In the genomic region with DNA sequence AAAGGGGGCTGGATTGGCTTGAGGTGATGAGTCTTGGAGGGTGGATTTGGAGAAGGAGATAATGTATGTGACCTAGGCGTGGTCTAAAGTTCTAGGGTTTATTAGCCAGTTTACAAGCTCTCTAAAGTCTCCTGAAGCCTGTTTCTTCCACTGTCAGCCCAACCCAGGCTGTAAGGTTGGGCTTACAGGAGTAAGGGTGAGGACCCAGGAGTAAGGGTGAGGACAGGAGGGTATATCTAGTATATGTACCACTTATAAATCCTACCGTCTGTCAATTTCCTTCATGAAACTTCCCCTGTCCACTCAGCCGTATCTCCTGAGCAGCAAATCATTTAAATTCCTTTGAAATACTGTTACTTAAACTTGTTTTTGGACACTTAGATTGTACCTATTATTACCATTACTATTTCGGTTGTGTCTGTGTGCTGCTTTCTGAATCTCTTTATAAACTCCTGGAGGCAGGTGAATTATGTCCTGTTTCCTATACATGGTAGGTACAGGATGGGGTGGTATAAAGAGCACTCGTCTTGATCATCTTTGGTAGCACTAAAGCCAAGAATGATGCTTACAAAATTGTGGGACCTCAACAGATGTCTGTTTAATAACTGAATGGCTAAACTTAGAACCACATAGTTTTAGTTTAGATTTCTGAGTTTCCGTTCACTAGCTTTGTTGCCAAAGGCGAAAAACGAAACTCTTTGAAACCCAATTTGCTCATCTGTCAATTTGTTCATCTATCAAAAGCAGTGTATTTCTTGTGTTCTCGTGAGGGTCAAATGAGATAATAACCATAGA, we compare ENCODE assay signal across 16 cellular contexts.
DNase-seq lines count a peak whose midpoint lies in the region; ATAC-seq and TF ChIP-seq lines count a peak whose summit lies in the region.
"Had no signal": no experiment of that assay in that cellular context is flagged by ENCODE, and none has a peak within 500 bp of the region (broad histone marks: within the 10 kb centered on the region; RNA-seq: fewer than 3 reads in every experiment).

No MANE protein-coding gene starts in this region.

- H3K23ac ChIP-seq in neuronal stem cell (ENCODE audit: low read depth, low read length, poor library complexity), result no peak overlapping the region

- DNase-seq in Calu3, result no peak
- no peak for DNase-seq in neuronal stem cell (ENCODE audit: low spot score)
- DNase-seq in right atrium auricular region (ENCODE audit: low spot score), result no peak
- no peak for DNase-seq in NCI-H1417 (lab: John Stamatoyannopoulos, UW)
- DNase-seq: activated naive CD4-positive, alpha-beta T cell treated with anti-CD3 and anti-CD28 coated beads, Interleukin-2, amount 50 U/mL, for 16 hours; COR-L47; HCEC 1CT; NCI-H1694 treated with DMSO at 0.1 percent for 48 hours; nucleus accumbens had no signal

- no peaks in the 10 kb centered on the region for H3K36me3 ChIP-seq in neuronal stem cell (replicated peaks in 1 of 2; ENCODE audit: control insufficient read depth in 2 of 2, insufficient read depth in 2 of 2, low read length in 2 of 2)
- no peaks in the 10 kb centered on the region for H3K36me3 ChIP-seq in right atrium auricular region
- H3K36me3 ChIP-seq: SJSA1 had no signal

- peak; percentile 72 for ATAC-seq in GM19025 (IDR thresholded peaks at IDR 0.05; ENCODE audit: low read depth, unreplicated experiment)
- peak; percentile 60 for ATAC-seq in GM21717 (IDR thresholded peaks at IDR 0.05; ENCODE audit: unreplicated experiment)
- peak; percentile 68 for ATAC-seq in HG03103 (IDR thresholded peaks at IDR 0.05; ENCODE audit: low read depth, unreplicated experiment)
- ATAC-seq: esophagus mucosa had no signal

- no peak overlapping the region for H2BK120ac ChIP-seq in neuronal stem cell (ENCODE audit: low read depth, low read length)

- no peak overlapping the region for H3K27ac ChIP-seq in neuronal stem cell (replicated peaks; ENCODE audit: low read length)
- H3K27ac ChIP-seq in right atrium auricular region, result no peak overlapping the region
- H3K27ac ChIP-seq: SJSA1 had no signal

- H3K27me3 ChIP-seq in neuronal stem cell (ENCODE audit: control insufficient read depth in 3 of 3, insufficient read depth in 3 of 3, low read depth in 1 of 3, low read length in 3 of 3) (no peaks in the 10 kb centered on the region), right atrium auricular region (no peaks in the 10 kb centered on the region)
- H3K27me3 ChIP-seq: SJSA1 had no signal

- no peak overlapping the region for H3K4me3 ChIP-seq in neuronal stem cell (ENCODE audit: low read length in 2 of 2)
- H3K4me3 ChIP-seq in right atrium auricular region, result no peak overlapping the region
- H3K4me3 ChIP-seq: lung, SJSA1 had no signal

- H3K4me1 Mint-ChIP-seq in Calu3 (ENCODE audit: low read depth, unreplicated experiment), result no peaks in the 10 kb centered on the region
- H3K4me1 Mint-ChIP-seq: central memory CD8-positive, alpha-beta T cell had no signal

- no peak overlapping the region for H3K9ac ChIP-seq in neuronal stem cell (ENCODE audit: low read depth, low read length, poor library complexity)

- no peak overlapping the region for H2AK5ac ChIP-seq in neuronal stem cell (ENCODE audit: low read depth, low read length)

- no peak overlapping the region for H3K4ac ChIP-seq in neuronal stem cell (ENCODE audit: low read length)

- H3K14ac ChIP-seq in neuronal stem cell (ENCODE audit: low read length), result no peak overlapping the region

- whole genome bisulfite sequencing in neuronal stem cell (ENCODE audit: extremely low coverage in 2 of 2, insufficient read length in 2 of 2, insufficient replicate concordance in 1 of 2), 2 donors, result no CpG with 5 or more reads among the region's 9 CpGs

- no peak overlapping the region for H3K4me2 ChIP-seq in neuronal stem cell (ENCODE audit: insufficient read depth, low read length, poor library complexity, severe bottlenecking)

- H2AFZ ChIP-seq in neuronal stem cell (ENCODE audit: low read length), result no peak overlapping the region

- intact Hi-C loops in Calu3 (cut with micrococcal nuclease; ENCODE audit: unreplicated experiment), result no loop called here

- H2BK12ac ChIP-seq in neuronal stem cell (ENCODE audit: low read length), result no peak overlapping the region

- no peak overlapping the region for H2BK5ac ChIP-seq in neuronal stem cell (ENCODE audit: low read length)

- no peaks in the 10 kb centered on the region for H3K4me1 ChIP-seq in neuronal stem cell (ENCODE audit: control insufficient read depth in 2 of 2, insufficient read depth in 1 of 2, low read depth in 1 of 2, low read length in 2 of 2)
- no peaks in the 10 kb centered on the region for H3K4me1 ChIP-seq in right atrium auricular region
- H3K4me1 ChIP-seq: SJSA1 had no signal

- no peak overlapping the region for H4K91ac ChIP-seq in neuronal stem cell (ENCODE audit: low read depth, low read length, poor library complexity)

- peaks cover 3 to 30% of the 10 kb centered on the region in 2 donors for H3K9me3 ChIP-seq in neuronal stem cell (replicated peaks in 1 of 2; ENCODE audit: control insufficient read depth in 2 of 2, insufficient read depth in 1 of 2, low read depth in 1 of 2, low read length in 2 of 2)
- peaks cover 0 to 30% of the 10 kb centered on the region in 2 donors for H3K9me3 ChIP-seq in right atrium auricular region
- H3K9me3 ChIP-seq: SJSA1 had no signal

- TF ChIP-seq CTCF in Calu3 (IDR thresholded peaks at IDR 0.05; ENCODE audit: unreplicated experiment), result no peak
- no peak for TF ChIP-seq CTCF in right atrium auricular region (IDR thresholded peaks at IDR 0.05)

- H2BK15ac ChIP-seq in neuronal stem cell (ENCODE audit: low read length), result no peak overlapping the region

- CTCF ChIA-PET in Calu3 (lab: Charles Lee), result no interaction called here

- no peak overlapping the region for H3K27ac Mint-ChIP-seq in Calu3 (ENCODE audit: unreplicated experiment)

- no TSS peak for BruUV-seq in Calu3 (replicated peaks; lab: Mats Ljungman, UMichigan)

- no peak overlapping the region for H3K4me3 Mint-ChIP-seq in Calu3 (ENCODE audit: low read depth, unreplicated experiment)
- H3K4me3 Mint-ChIP-seq: central memory CD8-positive, alpha-beta T cell had no signal

- H3K27me3 Mint-ChIP-seq in Calu3 (ENCODE audit: unreplicated experiment), result peaks cover 72% of the 10 kb centered on the region

- H3K79me1 ChIP-seq in neuronal stem cell (ENCODE audit: low read depth, low read length), result no peaks in the 10 kb centered on the region

- peaks cover 3% of the 10 kb centered on the region for H3K9me3 Mint-ChIP-seq in Calu3 (ENCODE audit: low read depth, unreplicated experiment)
- H3K9me3 Mint-ChIP-seq: central memory CD8-positive, alpha-beta T cell had no signal

- no peak overlapping the region for H3K18ac ChIP-seq in neuronal stem cell (ENCODE audit: low read length)

- H4K8ac ChIP-seq in neuronal stem cell (ENCODE audit: low read depth, low read length), result no peak overlapping the region

- peaks cover 2% of the 10 kb centered on the region for H3K36me3 Mint-ChIP-seq in Calu3 (ENCODE audit: insufficient read depth, unreplicated experiment)
